ENCODE assay signal across 10 cellular contexts in the genomic region with DNA sequence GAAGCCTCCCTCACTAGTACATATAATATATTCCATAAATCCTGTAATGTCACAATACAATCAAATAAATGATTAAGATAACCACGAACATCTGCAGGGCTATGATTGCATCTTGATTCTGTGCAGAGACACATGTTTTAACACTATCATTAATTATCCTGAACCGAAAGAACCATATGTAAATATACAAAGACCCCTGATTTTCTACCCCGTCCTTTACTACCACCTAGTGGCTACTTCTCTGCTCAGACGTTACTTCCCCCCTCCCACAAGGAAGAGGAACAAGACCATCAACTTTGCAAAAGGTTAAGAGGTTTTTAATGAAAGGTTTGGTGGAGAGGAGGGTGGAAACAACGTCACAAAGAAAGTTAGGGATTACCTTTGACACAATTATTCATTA.
A peak's percentile ranks its signal among the peaks of the same experiment; 100 is the strongest.
DNase-seq lines count a peak whose midpoint lies in the region; ATAC-seq and TF ChIP-seq lines count a peak whose summit lies in the region.
"Had no signal": no experiment of that assay in that cellular context is flagged by ENCODE, and none has a peak within 500 bp of the region (broad histone marks: within the 10 kb centered on the region; RNA-seq: fewer than 3 reads in every experiment).

No MANE protein-coding gene starts in this region.

- no peaks in the 10 kb centered on the region for H3K9me3 Mint-ChIP-seq in activated T-helper 17 cell treated with anti-CD3 and anti-CD28 coated beads, Interleukin-2, amount 50 U/mL, for 72 hours
- H3K9me3 Mint-ChIP-seq: activated naive CD8-positive, alpha-beta T cell treated with anti-CD3 and anti-CD28 coated beads, Interleukin-2, amount 10 ng/mL, durations not matched to agents 7 days and 5 days; memory B cell had no signal

- DNase-seq in GM12864 (ENCODE audit: low read depth) (no peak), mesendoderm (peak; percentile 37)
- DNase-seq: activated naive CD8-positive, alpha-beta T cell treated with anti-CD3 and anti-CD28 coated beads, Interleukin-2, amount 10 ng/mL, durations not matched to agents 7 days and 5 days had no signal

- H3K9ac ChIP-seq in mesendoderm (ENCODE audit: low read length): no peak overlapping the region

- H3K27ac Mint-ChIP-seq in activated T-helper 17 cell treated with anti-CD3 and anti-CD28 coated beads, Interleukin-2, amount 50 U/mL, for 72 hours: no peak overlapping the region
- H3K27ac Mint-ChIP-seq: activated naive CD8-positive, alpha-beta T cell treated with anti-CD3 and anti-CD28 coated beads, Interleukin-2, amount 10 ng/mL, durations not matched to agents 7 days and 5 days; memory B cell had no signal

- no peak overlapping the region for H3K4me3 ChIP-seq in GM12864 (ENCODE audit: low read depth, low read length)
- no peak overlapping the region for H3K4me3 ChIP-seq in WI38 (ENCODE audit: low read depth, low read length)
- H3K4me3 ChIP-seq in mesendoderm (ENCODE audit: low read length): no peak overlapping the region

- no peaks in the 10 kb centered on the region for H3K79me2 ChIP-seq in mesendoderm (ENCODE audit: control insufficient read depth, insufficient read depth, low read length)

- H3K36me3 Mint-ChIP-seq in activated T-helper 17 cell treated with anti-CD3 and anti-CD28 coated beads, Interleukin-2, amount 50 U/mL, for 72 hours (ENCODE audit: low read depth): no peaks in the 10 kb centered on the region
- H3K36me3 Mint-ChIP-seq: activated naive CD8-positive, alpha-beta T cell treated with anti-CD3 and anti-CD28 coated beads, Interleukin-2, amount 10 ng/mL, durations not matched to agents 7 days and 5 days; memory B cell had no signal

- H3K4me3 Mint-ChIP-seq in activated T-helper 17 cell treated with anti-CD3 and anti-CD28 coated beads, Interleukin-2, amount 50 U/mL, for 72 hours: no peak overlapping the region
- H3K4me3 Mint-ChIP-seq: activated naive CD8-positive, alpha-beta T cell treated with anti-CD3 and anti-CD28 coated beads, Interleukin-2, amount 10 ng/mL, durations not matched to agents 7 days and 5 days; memory B cell had no signal

- TF ChIP-seq CTCF in GM12864 (IDR thresholded peaks at IDR 0.05; ENCODE audit: low read depth, low read length, missing control alignments): peak; percentile 17
- TF ChIP-seq CTCF in WI38 (IDR thresholded peaks at IDR 0.05; ENCODE audit: low read depth, low read length): peak; percentile 18; the same call in 1 of the 2 replicates

- no peaks in the 10 kb centered on the region for H3K79me1 ChIP-seq in mesendoderm (ENCODE audit: low read length)

- no peaks in the 10 kb centered on the region for H3K36me3 ChIP-seq in mesendoderm (ENCODE audit: control insufficient read depth, insufficient read depth, low read length)

- H2BK5ac ChIP-seq in mesendoderm (ENCODE audit: low read length): no peak overlapping the region

- H3K27ac ChIP-seq in mesendoderm (ENCODE audit: low read depth, low read length): no peak overlapping the region

- no peak overlapping the region for H3K4ac ChIP-seq in mesendoderm (ENCODE audit: low read depth, low read length)

- no peak overlapping the region for H3K18ac ChIP-seq in mesendoderm (ENCODE audit: low read length)

- H3K27me3 Mint-ChIP-seq in activated T-helper 17 cell treated with anti-CD3 and anti-CD28 coated beads, Interleukin-2, amount 50 U/mL, for 72 hours: no peaks in the 10 kb centered on the region
- H3K27me3 Mint-ChIP-seq: memory B cell had no signal

- no CpG with 5 or more reads among the region's 5 CpGs for WGBS in mesendoderm (ENCODE audit: extremely low coverage, insufficient coverage, low lambda C conversion rate)

- ATAC-seq in HG03432 (IDR thresholded peaks at IDR 0.05; ENCODE audit: unreplicated experiment) (peak; percentile 39), GM21526 (IDR thresholded peaks at IDR 0.05; ENCODE audit: low FRiP score, unreplicated experiment) (no peak), HG03039 (IDR thresholded peaks at IDR 0.05; ENCODE audit: unreplicated experiment) (no peak), GM18873 (IDR thresholded peaks at IDR 0.05; ENCODE audit: low FRiP score, unreplicated experiment) (no peak)
- no peak for ATAC-seq in activated T-helper 17 cell treated with anti-CD3 and anti-CD28 coated beads, Interleukin-2, amount 50 U/mL, for 72 hours (replicated peaks)

- H2AK5ac ChIP-seq in mesendoderm (ENCODE audit: low read length): no peak overlapping the region

- H3K4me1 Mint-ChIP-seq in activated T-helper 17 cell treated with anti-CD3 and anti-CD28 coated beads, Interleukin-2, amount 50 U/mL, for 72 hours: no peaks in the 10 kb centered on the region
- H3K4me1 Mint-ChIP-seq: activated naive CD8-positive, alpha-beta T cell treated with anti-CD3 and anti-CD28 coated beads, Interleukin-2, amount 10 ng/mL, durations not matched to agents 7 days and 5 days; memory B cell had no signal

- H4K8ac ChIP-seq in mesendoderm (ENCODE audit: low read depth, low read length): no peak overlapping the region

- no peaks in the 10 kb centered on the region for H3K27me3 ChIP-seq in mesendoderm (ENCODE audit: insufficient read depth, low read length, poor library complexity)

- no peak overlapping the region for H2BK15ac ChIP-seq in mesendoderm (replicated peaks; ENCODE audit: low read depth)

- no peak overlapping the region for H3K4me2 ChIP-seq in mesendoderm (ENCODE audit: low read length)

- no peak overlapping the region for H2BK120ac ChIP-seq in mesendoderm (ENCODE audit: low read depth, low read length)

- H3K56ac ChIP-seq in mesendoderm (ENCODE audit: low read length): no peak overlapping the region

- no peak overlapping the region for H3K23ac ChIP-seq in mesendoderm (ENCODE audit: low read length)

- H4K5ac ChIP-seq in mesendoderm (ENCODE audit: low read length): no peak overlapping the region

- no peaks in the 10 kb centered on the region for H3K4me1 ChIP-seq in mesendoderm (ENCODE audit: control insufficient read depth, low read depth, low read length)
